Comparison of ENCODE assay signal across 8 cellular contexts in genomic region chr3:18443670-18444596, GRCh38. TPM values are rescaled to one million over a fixed set of nuclear protein-coding genes. Genes with fewer than 3 reads are reported as not detected.
DNase-seq lines count a peak whose midpoint lies in the region; ATAC-seq and TF ChIP-seq lines count a peak whose summit lies in the region.

No MANE protein-coding gene starts in this region.

- H3K27ac ChIP-seq in AG04450 (ENCODE audit: low read depth, low read length) (no peak overlapping the region), HUES64 (ENCODE audit: low read depth, low read length) (no peak overlapping the region), gastroesophageal sphincter (peak overlapping the region in 3 of 4 donors; percentile 72 to 82 (median 77)), neutrophil (peak overlapping the region; percentile 59)

- H3K27me3 Mint-ChIP-seq in activated T-cell treated with anti-CD3 and anti-CD28 coated beads, Interleukin-2, amount 50 U/mL, for 24 hours, result no peaks in the 10 kb centered on the region

- no peaks in the 10 kb centered on the region; the same call in 1 of the 2 replicates for H3K9me3 ChIP-seq in AG04450 (ENCODE audit: control insufficient read depth, insufficient read depth, low read length)
- H3K9me3 ChIP-seq in HUES64 (ENCODE audit: insufficient read depth, low read depth, low read length), result peaks cover 4% of the 10 kb centered on the region; the same call in 1 of the 2 replicates
- no peaks in the 10 kb centered on the region for H3K9me3 ChIP-seq in gastroesophageal sphincter
- H3K9me3 ChIP-seq in neutrophil, result no peaks in the 10 kb centered on the region

- no peak for DNase-seq in AG04450 (ENCODE audit: low read depth, low spot score)
- DNase-seq in activated T-cell treated with anti-CD3 and anti-CD28 coated beads, Interleukin-2, amount 50 U/mL, for 24 hours, result no peak
- no peak for DNase-seq in AML-193 (lab: John Stamatoyannopoulos, UW)
- no peak for DNase-seq in NK-92 treated with Interleukin-12 subunit alpha and Interleukin-12 subunit beta, amount 100 ng/mL, for 24 hours (lab: John Stamatoyannopoulos, UW)
- no peak for DNase-seq in occipital lobe (lab: John Stamatoyannopoulos, UW)

- CTCF ChIA-PET in AG04450 (lab: Charles Lee), result interaction anchor here (0.6 to 0.9 kb wide), 2 partner anchors 55 to 1843 kb away, joined by 4 to 5 read pairs; no protein-coding TSS in a partner anchor

- H3K36me3 Mint-ChIP-seq in activated T-cell treated with anti-CD3 and anti-CD28 coated beads, Interleukin-2, amount 50 U/mL, for 24 hours (ENCODE audit: low read depth), result peaks cover 90% of the 10 kb centered on the region

- ATAC-seq in gastroesophageal sphincter, result no peak

- H3K9me3 Mint-ChIP-seq in activated T-cell treated with anti-CD3 and anti-CD28 coated beads, Interleukin-2, amount 50 U/mL, for 24 hours, result peaks cover 4% of the 10 kb centered on the region

- peak overlapping the region; percentile 98 for H3K4me3 Mint-ChIP-seq in activated T-cell treated with anti-CD3 and anti-CD28 coated beads, Interleukin-2, amount 50 U/mL, for 24 hours

- peaks cover 24% of the 10 kb centered on the region for H3K4me1 ChIP-seq in HUES64 (ENCODE audit: insufficient read depth, low read length)
- peaks cover 3 to 32% (median 17%) of the 10 kb centered on the region in 3 donors for H3K4me1 ChIP-seq in gastroesophageal sphincter
- peaks cover 21 to 31% of the 10 kb centered on the region in 2 experiments for H3K4me1 ChIP-seq in neutrophil (ENCODE audit: control insufficient read depth in 1 of 2, insufficient read depth in 1 of 2, low read depth in 1 of 2, low read length in 1 of 2)

- no peak for TF ChIP-seq POLR2A in gastroesophageal sphincter (IDR thresholded peaks at IDR 0.05)

- WGBS in HUES64, result under 1% methylated on average over 55 of the region's 56 CpGs
- WGBS in gastroesophageal sphincter (ENCODE audit: low coverage in 1 of 2), 2 donors, result 0% methylated on average over 2 to 14 of the region's 56 CpGs

- no peak for TF ChIP-seq EP300 in gastroesophageal sphincter (IDR thresholded peaks at IDR 0.05)

- H3K4me3 ChIP-seq in AG04450 (ENCODE audit: low read depth, low read length) (peak overlapping the region; percentile 51), HUES64 (ENCODE audit: low read length) (peak overlapping the region; percentile 74), gastroesophageal sphincter (peak overlapping the region; percentile 43 to 68), neutrophil (ENCODE audit: low read depth in 1 of 2, low read length in 1 of 2) (peak overlapping the region; percentile 70 to 76)

- peak overlapping the region; percentile 49 for H3K9ac ChIP-seq in HUES64 (ENCODE audit: low read depth, low read length)

- H3K4me1 Mint-ChIP-seq in activated T-cell treated with anti-CD3 and anti-CD28 coated beads, Interleukin-2, amount 50 U/mL, for 24 hours (ENCODE audit: low read depth), result peaks cover 37% of the 10 kb centered on the region

- H3K36me3 ChIP-seq in HUES64 (ENCODE audit: insufficient read depth, low read length) (no peaks in the 10 kb centered on the region), gastroesophageal sphincter (no peaks in the 10 kb centered on the region), neutrophil (no peaks in the 10 kb centered on the region)

- POLR2A ChIA-PET in AG04450 (lab: Yijun Ruan, JAX), result no interaction called here

- H3K27me3 ChIP-seq in AG04450 (ENCODE audit: control insufficient read depth, insufficient read depth, low read length) (peaks cover 28% of the 10 kb centered on the region), HUES64 (ENCODE audit: insufficient read depth, low read length) (peaks cover 58% of the 10 kb centered on the region), gastroesophageal sphincter (peaks cover 17% of the 10 kb centered on the region), neutrophil (peaks cover 16% of the 10 kb centered on the region)

- H3K27ac Mint-ChIP-seq in activated T-cell treated with anti-CD3 and anti-CD28 coated beads, Interleukin-2, amount 50 U/mL, for 24 hours, result peak overlapping the region; percentile 98

- TF ChIP-seq CTCF in AG04450 (IDR thresholded peaks at IDR 0.05; ENCODE audit: low read depth, low read length), result no peak
- no peak for TF ChIP-seq CTCF in gastroesophageal sphincter (IDR thresholded peaks at IDR 0.05)
- TF ChIP-seq CTCF in neutrophil (IDR thresholded peaks at IDR 0.05), result no peak

RNA-seq across cellular contexts. Expression of gene SATB1, which starts 18.8 kb away (rescaled TPM):
- 11.5 and 12.3 TPM in 2 replicates for polyA plus RNA-seq in AG04450 (2011; rRNA removed)
- polyA minus RNA-seq in AG04450 (2011; rRNA and poly(A)+ RNA removed), result 12.4 and 15.6 TPM in 2 replicates
- polyA plus RNA-seq in HUES64 (2013, experiment 1 of 2), result 13.3 TPM
- polyA plus RNA-seq in HUES64 (2013, experiment 2 of 2), result 19.4 TPM
- total RNA-seq in gastroesophageal sphincter (10 to 100 TPM; 41.5 to 61.2 (median 48.7) TPM), occipital lobe (166 TPM)

Comparison
In these comparisons a context has a peak if more than half of its experiments do, and no peak if none do; other contexts are left out.
1. H3K27ac ChIP-seq: peak in gastroesophageal sphincter (3 of 4) and neutrophil (single experiment); none in AG04450 (single experiment) and HUES64 (single experiment).
2. Peak in every context shown above with its lines, with median percentiles within 50 percentile points of each other: H3K4me3 ChIP-seq.